Comparison of ENCODE assay signal across 8 cellular contexts in genomic region chr16:57284952-57285263, GRCh38. TPM values are rescaled to one million over a fixed set of nuclear protein-coding genes. Genes with fewer than 3 reads are reported as not detected.
A peak's percentile ranks its signal among the peaks of the same experiment; 100 is the strongest.
DNase-seq lines count a peak whose midpoint lies in the region; ATAC-seq and TF ChIP-seq lines count a peak whose summit lies in the region.

No MANE protein-coding gene starts in this region.

- H3K4me1 Mint-ChIP-seq in activated naive CD8-positive, alpha-beta T cell treated with anti-CD3 and anti-CD28 coated beads for 36 hours: peaks cover 17% of the 10 kb centered on the region

- H3K27ac Mint-ChIP-seq in activated naive CD8-positive, alpha-beta T cell treated with anti-CD3 and anti-CD28 coated beads for 36 hours: no peak overlapping the region

- no peaks in the 10 kb centered on the region for H3K36me3 Mint-ChIP-seq in activated naive CD8-positive, alpha-beta T cell treated with anti-CD3 and anti-CD28 coated beads for 36 hours

- no peaks in the 10 kb centered on the region for H3K9me3 ChIP-seq in iPS-18c (ENCODE audit: control insufficient read depth, insufficient read depth, low read length)

- no peaks in the 10 kb centered on the region for H3K9me3 Mint-ChIP-seq in activated naive CD8-positive, alpha-beta T cell treated with anti-CD3 and anti-CD28 coated beads for 36 hours

- peaks cover 32% of the 10 kb centered on the region for H3K27me3 ChIP-seq in HL-60 (ENCODE audit: insufficient read depth, poor library complexity, severe bottlenecking)

- ATAC-seq in stimulated activated naive CD8-positive, alpha-beta T cell treated with anti-CD3 and anti-CD28 coated beads, Interleukin-15, Interleukin-2, amounts not matched to agents 100 U/mL and 50 U/mL, for 24 hours: peak; percentile 42
- no peak for ATAC-seq in HG03342 (IDR thresholded peaks at IDR 0.05; ENCODE audit: unreplicated experiment)

- peaks cover 20% of the 10 kb centered on the region for H3K27me3 Mint-ChIP-seq in activated naive CD8-positive, alpha-beta T cell treated with anti-CD3 and anti-CD28 coated beads for 36 hours

- H3K4me3 Mint-ChIP-seq in activated naive CD8-positive, alpha-beta T cell treated with anti-CD3 and anti-CD28 coated beads for 36 hours: peak overlapping the region; percentile 78

- DNase-seq in HL-60 (ENCODE audit: low read depth in 1 of 2, low spot score in 1 of 2): no peak
- no peak for DNase-seq in activated naive CD8-positive, alpha-beta T cell treated with anti-CD3 and anti-CD28 coated beads for 36 hours
- no peak for DNase-seq in stimulated activated naive CD8-positive, alpha-beta T cell treated with anti-CD3 and anti-CD28 coated beads, Interleukin-15, Interleukin-2, amounts not matched to agents 100 U/mL and 50 U/mL, for 24 hours
- DNase-seq in activated CD4-positive, alpha-beta T cell treated with anti-CD3 and anti-CD28 coated beads, Interleukin-2, amount 50 U/mL, for 48 hours: no peak
- DNase-seq in head of caudate nucleus: no peak
- no peak for DNase-seq in islet precursor cell

- no peak overlapping the region for H3K27ac ChIP-seq in HL-60 (replicated peaks)

- no peak for TF ChIP-seq CTCF in HL-60 (IDR thresholded peaks at IDR 0.05; ENCODE audit: insufficient read depth, low read length)

- intact Hi-C loops in head of caudate nucleus (cut with DNase I): no loop called here

- H3K4me3 ChIP-seq in HL-60 (replicated peaks; ENCODE audit: insufficient read depth, low read length) (peak overlapping the region; percentile 35), iPS-18c (ENCODE audit: insufficient read depth, low read depth, low read length) (peak overlapping the region; percentile 83)

RNA-seq across cellular contexts. Expression of gene PLLP, which starts 0.4 kb away (rescaled TPM):
- total RNA-seq in activated naive CD8-positive, alpha-beta T cell treated with anti-CD3 and anti-CD28 coated beads for 36 hours: under 1 TPM; 0.34 to 0.54 TPM

RNA-seq across cellular contexts. Expression of gene ARL2BP, which starts 39.8 kb away (rescaled TPM):
- 10 to 100 TPM; 16.2 to 17.1 TPM for total RNA-seq in activated naive CD8-positive, alpha-beta T cell treated with anti-CD3 and anti-CD28 coated beads for 36 hours
